In genomic region chr9:70407081-70407503, GRCh38 we compare ENCODE assay signal across 8 cellular contexts. TPM values are rescaled to one million over a fixed set of nuclear protein-coding genes. Genes with fewer than 3 reads are reported as not detected.
DNase-seq lines count a peak whose midpoint lies in the region; ATAC-seq, FAIRE-seq and TF ChIP-seq lines count a peak whose summit lies in the region.

No MANE protein-coding gene starts in this region.

- H3K27me3 ChIP-seq in prostate gland (replicated peaks; ENCODE audit: insufficient read depth), result no peaks in the 10 kb centered on the region

- no peaks in the 10 kb centered on the region for H3K36me3 ChIP-seq in prostate gland

- H3K27ac ChIP-seq in prostate gland, result peak overlapping the region; percentile 2 to 40

- ATAC-seq in HG03135 (IDR thresholded peaks at IDR 0.05; ENCODE audit: unreplicated experiment), result no peak

- no peak overlapping the region for H3K4me3 ChIP-seq in epithelial cell of esophagus (ENCODE audit: low read length)
- no peak overlapping the region for H3K4me3 ChIP-seq in prostate gland

- FAIRE-seq in RCC 7860 (lab: Jason Lieb, UNC) (no peak), urothelium cell line (lab: Jason Lieb, UNC) (no peak)

- no peak for TF ChIP-seq POLR2A in prostate gland (IDR thresholded peaks at IDR 0.05)
- no peak for TF ChIP-seq POLR2A in erythroblast (IDR thresholded peaks at IDR 0.05; ENCODE audit: low read length)

- TF ChIP-seq CTCF in epithelial cell of esophagus (IDR thresholded peaks at IDR 0.05; ENCODE audit: insufficient read depth, low read depth, low read length, missing control alignments) (no peak), prostate gland (IDR thresholded peaks at IDR 0.05) (no peak)

- DNase-seq in EH (ENCODE audit: low read depth), result peak; percentile 99
- DNase-seq in RCC 7860 (ENCODE audit: low spot score), result peak; percentile 37
- peak; percentile 80 for DNase-seq in epithelial cell of esophagus (ENCODE audit: low read depth)
- no peak for DNase-seq in prostate gland (ENCODE audit: low spot score)
- no peak for DNase-seq in urothelium cell line (ENCODE audit: low spot score)
- DNase-seq in erythroblast (lab: John Stamatoyannopoulos, UW), result no peak
- DNase-seq in activated CD4-positive, alpha-beta T cell treated with anti-CD3 and anti-CD28 coated beads for 48 hours, result no peak

- whole genome bisulfite sequencing in prostate gland, result 58% methylated on average over 4 of the region's 4 CpGs

- intact Hi-C loops in prostate gland (cut with DNase I), result loop anchor here (5.0 kb wide), 1 partner anchor 55 kb away; no protein-coding TSS in a partner anchor

- no peaks in the 10 kb centered on the region for H3K9me3 ChIP-seq in prostate gland

- H3K4me1 ChIP-seq in prostate gland (replicated peaks), result peaks cover 18% of the 10 kb centered on the region

RNA-seq across cellular contexts. Expression of gene KLF9, which starts 7.4 kb away (rescaled TPM):
- 100 to 1,000 TPM in 1 of 2 donors, 10 to 100 TPM in 1; 82.9 to 129 TPM for total RNA-seq in prostate gland

Comparison
In these comparisons a context has a peak if more than half of its experiments do, and no peak if none do; other contexts are left out.
1. DNase-seq: peak in EH (single experiment), RCC 7860 (single experiment) and epithelial cell of esophagus (single experiment); none in prostate gland (single experiment), urothelium cell line (single experiment), erythroblast (0 of 2) and activated CD4-positive, alpha-beta T cell treated with anti-CD3 and anti-CD28 coated beads for 48 hours (single experiment).